ENCODE assay signal across 9 cellular contexts in genomic region chr17:39621523-39622379, GRCh38. TPM values are rescaled to one million over a fixed set of nuclear protein-coding genes. Genes with fewer than 3 reads are reported as not detected.
DNase-seq lines count a peak whose midpoint lies in the region; ATAC-seq, FAIRE-seq and TF ChIP-seq lines count a peak whose summit lies in the region.
"Had no signal": no experiment of that assay in that cellular context is flagged by ENCODE, and none has a peak within 500 bp of the region (broad histone marks: within the 10 kb centered on the region; RNA-seq: fewer than 3 reads in every experiment).

No MANE protein-coding gene starts in this region.

- no peaks in the 10 kb centered on the region for H3K36me3 Mint-ChIP-seq in activated B cell treated with CpG ODN at 0.5 μM for 24 hours (ENCODE audit: low read depth)

- H3K27ac ChIP-seq in breast epithelium (no peak overlapping the region), kidney (ENCODE audit: low read depth in 2 of 2, low read length in 2 of 2) (no peak overlapping the region)

- H3K4me3 ChIP-seq in breast epithelium (no peak overlapping the region), kidney (ENCODE audit: low read length in 2 of 2) (no peak overlapping the region)

- no peak for TF ChIP-seq POLR2A in breast epithelium (IDR thresholded peaks at IDR 0.05)

- no peak overlapping the region for H3K9ac ChIP-seq in kidney (ENCODE audit: low read length in 2 of 2)

- peak; percentile 39 for FAIRE-seq in kidney (lab: Jason Lieb, UNC)

- no peaks in the 10 kb centered on the region for H3K9me3 Mint-ChIP-seq in activated B cell treated with CpG ODN at 0.5 μM for 24 hours

- peak overlapping the region; percentile 60 for H3K27ac Mint-ChIP-seq in activated B cell treated with CpG ODN at 0.5 μM for 24 hours

- peak overlapping the region; percentile 70 for H3K4me3 Mint-ChIP-seq in activated B cell treated with CpG ODN at 0.5 μM for 24 hours

- ATAC-seq in HG02870 (IDR thresholded peaks at IDR 0.05; ENCODE audit: unreplicated experiment) (peak; percentile 56), activated B cell treated with CpG ODN at 0.5 μM for 24 hours (ENCODE audit: low read depth) (peak; percentile 77), GM18519 (IDR thresholded peaks at IDR 0.05; ENCODE audit: low FRiP score, unreplicated experiment) (no peak)

- H3K4me1 ChIP-seq in breast epithelium (peaks cover 4 to 23% of the 10 kb centered on the region in 2 donors), kidney (ENCODE audit: control insufficient read depth in 1 of 2, insufficient read depth in 1 of 2, low read depth in 1 of 2, low read length in 2 of 2) (peaks cover 3 to 9% of the 10 kb centered on the region in 2 donors)

- H3K9me3 ChIP-seq in breast epithelium = no peaks in the 10 kb centered on the region
- H3K9me3 ChIP-seq in kidney (ENCODE audit: control insufficient read depth in 1 of 2, low read length in 2 of 2) = no peaks in the 10 kb centered on the region

- peaks cover 26% of the 10 kb centered on the region for H3K4me1 Mint-ChIP-seq in activated B cell treated with CpG ODN at 0.5 μM for 24 hours

- CTCF ChIA-PET in activated B cell treated with CpG ODN at 0.5 μM for 24 hours (lab: Charles Lee) = interaction anchor here (0.5 to 6.1 kb wide), 54 partner anchors 9 to 552 kb away, joined by 3 to 124 read pairs (median 4); partner anchors contain the start of genes CSF3, IKZF3, MIEN1 and NEUROD2

- peaks cover 16% of the 10 kb centered on the region for H3K27me3 Mint-ChIP-seq in activated B cell treated with CpG ODN at 0.5 μM for 24 hours

- peak; percentile 74 for DNase-seq in GDM1 (lab: John Stamatoyannopoulos, UW)
- DNase-seq in NCI-H2227 (lab: John Stamatoyannopoulos, UW; ENCODE audit: unreplicated experiment) = peak; percentile 89
- DNase-seq in activated B cell treated with CpG ODN at 0.5 μM for 24 hours = peak; percentile 92
- DNase-seq in breast epithelium (ENCODE audit: low spot score in 2 of 2) = peak; percentile 84 to 93
- peak; percentile 91 for DNase-seq in kidney
- DNase-seq in stimulated activated CD4-positive, alpha-beta T cell treated with anti-CD3 and anti-CD28 coated beads, Interleukin-1b, Interleukin-23, amount 100 ng/mL, for 24 hours (ENCODE audit: low read depth in 4 of 4, low spot score in 1 of 4) = peak; percentile 73 to 89 (median 76)

- H3K36me3 ChIP-seq in breast epithelium (no peaks in the 10 kb centered on the region), kidney (ENCODE audit: control insufficient read depth in 1 of 2, insufficient read depth in 2 of 2, low read length in 2 of 2) (no peaks in the 10 kb centered on the region)

- TF ChIP-seq CTCF in activated B cell treated with CpG ODN at 0.5 μM for 24 hours (IDR thresholded peaks at IDR 0.05) = peak; percentile 97
- peak; percentile 99 to 100 (median 100) for TF ChIP-seq CTCF in breast epithelium (IDR thresholded peaks at IDR 0.05)
- TF ChIP-seq CTCF in kidney (IDR thresholded peaks at IDR 0.05; ENCODE audit: borderline replicate concordance, extremely low read depth, insufficient read depth) = peak; percentile 100

- no peaks in the 10 kb centered on the region for H3K27me3 ChIP-seq in breast epithelium

- POLR2A ChIA-PET in activated B cell treated with CpG ODN at 0.5 μM for 24 hours (lab: Charles Lee) = interaction anchor here (0.6 to 3.5 kb wide), 11 partner anchors 66 to 359 kb away, joined by 3 to 17 read pairs (median 7); partner anchors contain the start of genes MIEN1, PGAP3 and PSMD3

- intact Hi-C loops in activated B cell treated with CpG ODN at 0.5 μM for 24 hours (cut with micrococcal nuclease) = loop anchor here (1.0 to 10.0 kb wide), 11 partner anchors 15 to 456 kb away; partner anchors contain the start of genes IKZF3, MIEN1, PNMT and PSMD3
- intact Hi-C loops in breast epithelium (cut with DNase I; ENCODE audit: low total_unique reads) = loop anchor here (10.0 kb wide), 1 partner anchor 133 kb away; no protein-coding TSS in a partner anchor
- intact Hi-C loops in kidney (cut with DNase I) = loop anchor here (10.0 kb wide), 1 partner anchor 77 kb away; no protein-coding TSS in a partner anchor

RNA-seq across cellular contexts. Expression of gene PPP1R1B, which starts 5.0 kb away (rescaled TPM):
- total RNA-seq in activated B cell treated with CpG ODN at 0.5 μM for 24 hours (not detected in 2 replicates), breast epithelium (10 to 100 TPM; 22.6 to 71.3 (median 67.5) TPM), kidney (31.1 TPM)
- 22.9 TPM for polyA plus RNA-seq in kidney (ENCODE audit: insufficient read depth, low read depth, low replicate concordance)

RNA-seq across cellular contexts. Expression of gene NEUROD2, which starts 14.0 kb away (rescaled TPM):
- total RNA-seq in activated B cell treated with CpG ODN at 0.5 μM for 24 hours = 0.02 TPM in 1 of 2 replicates, not detected in the other
- total RNA-seq in breast epithelium = not detected
- not detected for total RNA-seq in kidney
- polyA plus RNA-seq in kidney (ENCODE audit: insufficient read depth, low read depth, low replicate concordance) = not detected
- total RNA-seq: subcutaneous adipose tissue had no signal

RNA-seq across cellular contexts. Expression of gene STARD3, which starts 15.2 kb away (rescaled TPM):
- 51.8 and 58.2 TPM in 2 replicates for total RNA-seq in activated B cell treated with CpG ODN at 0.5 μM for 24 hours
- 10 to 100 TPM; 37.0 to 43.9 (median 42.0) TPM for total RNA-seq in breast epithelium
- total RNA-seq in kidney = 47.6 TPM
- 32.1 TPM for polyA plus RNA-seq in kidney (ENCODE audit: insufficient read depth, low read depth, low replicate concordance)

RNA-seq across cellular contexts. Expression of gene TCAP, which starts 43.4 kb away (rescaled TPM):
- total RNA-seq in activated B cell treated with CpG ODN at 0.5 μM for 24 hours (2.1 and 2.3 TPM in 2 replicates), breast epithelium (under 1 TPM; 0.48 to 0.73 (median 0.66) TPM), kidney (1.5 TPM)
- 1.7 TPM for polyA plus RNA-seq in kidney (ENCODE audit: insufficient read depth, low read depth, low replicate concordance)

RNA-seq across cellular contexts. Expression of gene PNMT, which starts 46.5 kb away (rescaled TPM):
- not detected in 2 replicates for total RNA-seq in activated B cell treated with CpG ODN at 0.5 μM for 24 hours
- 1 to 10 TPM; 1.6 to 9.5 (median 5.1) TPM for total RNA-seq in breast epithelium
- 8.2 TPM for total RNA-seq in kidney
- polyA plus RNA-seq in kidney (ENCODE audit: insufficient read depth, low read depth, low replicate concordance) = 2.0 TPM

Comparison
In these comparisons a context has a peak if more than half of its experiments do, and no peak if none do; other contexts are left out.
1. RNA of gene PPP1R1B, which starts 5.0 kb away (total RNA-seq): 22.6 to 71.3 TPM in breast epithelium and 31.1 TPM in kidney (single experiment); not detected in activated B cell treated with CpG ODN at 0.5 μM for 24 hours; every median in the first group is over 10 times any median in the second.
2. Peak in every context shown above with its lines, with median percentiles within 50 percentile points of each other: DNase-seq and CTCF ChIP-seq.